ENCODE assay signal across 8 cellular contexts in genomic region chr2:197838036-197838435, GRCh38. TPM values are rescaled to one million over a fixed set of nuclear protein-coding genes. Genes with fewer than 3 reads are reported as not detected.
A peak's percentile ranks its signal among the peaks of the same experiment; 100 is the strongest.
DNase-seq lines count a peak whose midpoint lies in the region; ATAC-seq and TF ChIP-seq lines count a peak whose summit lies in the region.
"Had no signal": no experiment of that assay in that cellular context is flagged by ENCODE, and none has a peak within 500 bp of the region (broad histone marks: within the 10 kb centered on the region; RNA-seq: fewer than 3 reads in every experiment).

No MANE protein-coding gene starts in this region.

- DNase-seq in NOMO-1 (lab: John Stamatoyannopoulos, UW; ENCODE audit: unreplicated experiment in 2 of 2) (peak; percentile 62 to 90), fibroblast of gingiva (ENCODE audit: low read depth) (peak; percentile 24), spleen (no peak), D341Med (ENCODE audit: low spot score) (no peak), activated gamma-delta T cell treated with Interleukin-2 at 50 U/mL for 16 hours (no peak)

- no peak for TF ChIP-seq POLR2A in spleen (IDR thresholded peaks at IDR 0.05)

- H3K4me3 ChIP-seq in spleen = peak overlapping the region in 6 of 8 donors; percentile 0 to 38 (median 8)
- H3K4me3 ChIP-seq: ovary had no signal

- WGBS in spleen, 5 donors = 4 to 11% (median 5%) methylated on average over 5 of the region's 5 CpGs

- no peaks in the 10 kb centered on the region for H3K36me3 ChIP-seq in spleen
- H3K36me3 ChIP-seq: ovary had no signal

- no peak for TF ChIP-seq CTCF in spleen (IDR thresholded peaks at IDR 0.05 in 8 of 11, conservative IDR thresholded peaks at IDR 0.05 in 3 of 11)

- intact Hi-C loops in spleen (cut with DNase I; ENCODE audit: low total_unique reads) = no loop called here

- H3K27me3 ChIP-seq in spleen (replicated peaks in 1 of 7) = no peaks in the 10 kb centered on the region
- H3K27me3 ChIP-seq: ovary had no signal

- peaks cover 0 to 37% (median 13%) of the 10 kb centered on the region in 6 donors for H3K4me1 ChIP-seq in spleen

- peak; percentile 95 for ATAC-seq in GM18868 (IDR thresholded peaks at IDR 0.05; ENCODE audit: unreplicated experiment)
- peak; percentile 99 for ATAC-seq in HG02571 (IDR thresholded peaks at IDR 0.05; ENCODE audit: unreplicated experiment)

- H3K9me3 ChIP-seq in spleen = no peaks in the 10 kb centered on the region
- H3K9me3 ChIP-seq: ovary had no signal

- peak overlapping the region; percentile 40 to 73 (median 60) for H3K27ac ChIP-seq in spleen

RNA-seq across cellular contexts. Expression of gene PLCL1, which starts 33.6 kb away (rescaled TPM):
- total RNA-seq in spleen = 1 to 10 TPM; 3.1 to 6.5 (median 4.4) TPM
- polyA plus RNA-seq in spleen = under 1 TPM; 0.54 to 0.93 (median 0.68) TPM

RNA-seq across cellular contexts. Expression of gene BOLL, which starts 52.9 kb away (rescaled TPM):
- not detected for total RNA-seq in spleen
- polyA plus RNA-seq in spleen = not detected
- total RNA-seq: ovary had no signal
- polyA plus RNA-seq: ovary had no signal

Comparison
In these comparisons a context has a peak if more than half of its experiments do, and no peak if none do; other contexts are left out.
1. DNase-seq: peak in NOMO-1 (2 of 2) and fibroblast of gingiva (single experiment); none in spleen (single experiment), D341Med (single experiment) and activated gamma-delta T cell treated with Interleukin-2 at 50 U/mL for 16 hours (single experiment).